In the genomic region with DNA sequence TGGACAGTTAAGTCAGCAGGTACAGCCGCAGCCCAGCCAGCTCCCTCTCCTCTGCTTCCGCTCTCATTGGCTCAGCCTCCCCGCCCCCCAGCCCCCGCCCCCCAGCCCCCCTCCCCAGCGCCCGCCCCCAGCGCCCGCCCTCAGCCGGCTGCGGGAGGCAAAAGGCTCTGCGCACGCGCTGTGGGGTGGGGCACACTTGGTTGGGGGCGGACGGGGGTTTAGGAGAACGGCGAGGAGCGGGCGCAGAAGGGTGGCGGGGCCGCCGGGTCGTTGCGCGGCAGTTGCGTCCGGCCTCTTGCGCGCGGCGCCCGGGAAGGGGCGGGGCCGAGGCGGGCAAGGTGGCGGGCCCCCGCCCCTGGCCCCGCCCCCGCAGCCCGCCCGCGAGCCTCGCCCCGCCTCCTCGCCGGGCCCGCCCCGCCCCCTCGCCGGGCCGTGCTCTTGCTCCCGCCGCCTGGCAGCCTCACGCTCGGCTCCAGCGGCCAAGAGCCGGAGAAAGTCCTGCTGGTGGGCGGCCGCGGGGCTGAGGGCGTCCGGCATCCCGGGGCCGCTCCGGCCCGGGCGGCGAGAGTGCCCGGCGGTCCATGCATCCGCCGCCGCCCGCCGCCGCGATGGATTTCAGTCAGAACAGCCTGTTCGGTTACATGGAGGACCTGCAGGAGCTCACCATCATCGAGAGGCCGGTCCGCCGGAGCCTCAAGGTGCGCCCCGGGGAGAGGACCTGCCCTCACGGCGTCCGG, we compare ENCODE assay signal across 8 cellular contexts. TPM values are rescaled to one million over a fixed set of nuclear protein-coding genes. Genes with fewer than 3 reads are reported as not detected.
DNase-seq lines count a peak whose midpoint lies in the region; ATAC-seq lines count a peak whose summit lies in the region.

A gene with protein sequence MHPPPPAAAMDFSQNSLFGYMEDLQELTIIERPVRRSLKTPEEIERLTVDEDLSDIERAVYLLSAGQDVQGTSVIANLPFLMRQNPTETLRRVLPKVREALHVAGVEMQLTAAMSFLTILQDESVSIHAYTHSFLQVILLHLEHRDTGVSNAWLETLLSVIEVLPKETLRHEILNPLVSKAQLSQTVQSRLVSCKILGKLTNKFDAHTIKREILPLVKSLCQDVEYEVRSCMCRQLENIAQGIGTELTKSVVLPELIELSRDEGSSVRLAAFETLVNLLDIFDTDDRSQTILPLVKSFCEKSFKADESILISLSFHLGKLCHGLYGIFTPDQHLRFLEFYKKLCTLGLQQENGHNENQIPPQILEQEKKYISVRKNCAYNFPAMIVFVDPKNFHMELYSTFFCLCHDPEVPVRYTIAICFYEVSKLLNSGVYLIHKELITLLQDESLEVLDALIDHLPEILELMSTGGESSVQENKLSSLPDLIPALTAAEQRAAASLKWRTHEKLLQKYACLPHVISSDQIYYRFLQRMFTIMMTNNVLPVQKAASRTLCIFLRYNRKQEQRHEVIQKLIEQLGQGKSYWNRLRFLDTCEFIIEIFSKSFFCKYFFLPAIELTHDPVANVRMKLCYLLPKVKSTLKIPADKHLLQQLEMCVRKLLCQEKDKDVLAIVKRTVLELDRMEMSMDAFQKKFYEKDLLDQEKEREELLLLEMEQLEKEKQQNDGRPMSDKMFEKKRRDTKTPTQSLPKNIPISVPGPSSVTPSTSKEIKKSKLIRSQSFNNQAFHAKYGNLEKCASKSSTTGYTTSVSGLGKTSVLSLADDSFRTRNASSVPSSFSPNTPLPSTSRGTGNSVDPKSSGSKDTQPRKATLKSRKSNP (plus strand): TSS at position 438 of the 737 bp plus-strand sequence. CDS start 144 bp downstream, at position 582.

- peaks cover under 1% of the 10 kb centered on the region; the same call in 1 of the 2 replicates for H3K9me3 ChIP-seq in NT2/D1 (ENCODE audit: insufficient read depth, low read length)

- peak within 1 kb of the TSS; percentile 72 for H3K9ac ChIP-seq in NT2/D1 (ENCODE audit: insufficient read length, low read depth)

- H3K36me3 ChIP-seq in NT2/D1 (ENCODE audit: insufficient read depth, insufficient read length, low read length), result no peaks in the 10 kb centered on the region

- DNase-seq in CD1c-positive myeloid dendritic cell (ENCODE audit: extremely low spot score) (peak; percentile 76), HT1080 (ENCODE audit: low read depth) (peak; percentile 73), NT2/D1 (ENCODE audit: low read depth, low spot score) (peak; percentile 83), epidermal melanocyte (ENCODE audit: insufficient read length, low spot score) (peak; percentile 29), middle frontal gyrus (ENCODE audit: extremely low spot score, low spot score) (peak; percentile 46)
- DNase-seq in activated CD8-positive, alpha-beta memory T cell treated with anti-CD3 and anti-CD28 coated beads, Interleukin-2, amount 50 U/mL, for 48 hours, result peak; percentile 90
- peak; percentile 65 to 72 for DNase-seq in stimulated activated CD8-positive, alpha-beta memory T cell treated with anti-CD3 and anti-CD28 coated beads, Interleukin-2, amount 100 ng/mL, for 1 hour (ENCODE audit: low read depth in 2 of 2)

- peak; percentile 70 for ATAC-seq in GM19468 (IDR thresholded peaks at IDR 0.05; ENCODE audit: extremely low read depth, unreplicated experiment)

- peaks cover 21% of the 10 kb centered on the region for H3K27me3 ChIP-seq in NT2/D1 (ENCODE audit: insufficient read depth, insufficient read length)

- peak within 1 kb of the TSS; percentile 68 for H3K4me3 ChIP-seq in NT2/D1 (ENCODE audit: insufficient read length, low read depth)

- no peaks in the 10 kb centered on the region for H3K4me1 ChIP-seq in NT2/D1 (ENCODE audit: insufficient read depth, insufficient read length)

RNA-seq across cellular contexts. Expression of the gene that starts here (rescaled TPM):
- 2.0 and 8.8 TPM in 2 replicates for total RNA-seq in HT1080 (2014; rRNA removed; shearing (Covaris generic))
- polyA plus RNA-seq in HT1080 (2015; cell fraction: cytosol; rRNA removed), result 3.5 and 4.3 TPM in 2 replicates
- 4.2 and 5.7 TPM in 2 replicates for polyA plus RNA-seq in HT1080 (2015; cell fraction: nucleus; rRNA removed)

Comparison
In these comparisons a context has a peak if more than half of its experiments do, and no peak if none do; other contexts are left out.
1. Peak in every context shown above with its lines: DNase-seq, ATAC-seq and H3K4me3 ChIP-seq.
2. DNase-seq: peak in every context shown above with its lines; median percentile 90 in activated CD8-positive, alpha-beta memory T cell treated with anti-CD3 and anti-CD28 coated beads, Interleukin-2, amount 50 U/mL, for 48 hours; 83 in NT2/D1; 76 in CD1c-positive myeloid dendritic cell; 73 in HT1080; 68 in stimulated activated CD8-positive, alpha-beta memory T cell treated with anti-CD3 and anti-CD28 coated beads, Interleukin-2, amount 100 ng/mL, for 1 hour; 46 in middle frontal gyrus; 29 in epidermal melanocyte.